ENCODE assay signal across 8 cellular contexts in genomic region chr2:223944166-223944703, GRCh38. TPM values are rescaled to one million over a fixed set of nuclear protein-coding genes. Genes with fewer than 3 reads are reported as not detected.
DNase-seq lines count a peak whose midpoint lies in the region; ATAC-seq and TF ChIP-seq lines count a peak whose summit lies in the region.

No MANE protein-coding gene starts in this region.

- H3K27me3 ChIP-seq in GM23248 (replicated peaks; ENCODE audit: insufficient read depth) (no peaks in the 10 kb centered on the region), left lung (no peaks in the 10 kb centered on the region)

- peak in 11 of 14 donors; percentile 11 to 55 (median 35) for DNase-seq in C1 segment of cervical spinal cord (lab: John Stamatoyannopoulos, UW)
- DNase-seq in GM23248: peak; percentile 56
- peak; percentile 9 for DNase-seq in T follicular helper cell (ENCODE audit: low read depth)
- no peak for DNase-seq in coronary artery (ENCODE audit: low spot score)
- peak; percentile 45 to 84 for DNase-seq in left lung
- DNase-seq in SHP77 treated with DMSO at 0.1 percent for 48 hours (lab: John Stamatoyannopoulos, UW): no peak

- peaks cover 65% of the 10 kb centered on the region for H3K4me1 Mint-ChIP-seq in stimulated activated naive CD8-positive, alpha-beta T cell treated with anti-CD3 and anti-CD28 coated beads, Interleukin-15, Interleukin-2, amounts not matched to agents 100 ng/mL and 50 ng/mL, for 24 hours (ENCODE audit: low read depth)

- H3K4me3 ChIP-seq in GM23248 (peak overlapping the region; percentile 97), coronary artery (peak overlapping the region; percentile 100), left lung (peak overlapping the region; percentile 76 to 86)

- intact Hi-C loops in left lung (cut with DNase I): no loop called here

- no peaks in the 10 kb centered on the region for H4K20me1 ChIP-seq in GM23248 (ENCODE audit: insufficient read depth)

- H3K27ac Mint-ChIP-seq in stimulated activated naive CD8-positive, alpha-beta T cell treated with anti-CD3 and anti-CD28 coated beads, Interleukin-15, Interleukin-2, amounts not matched to agents 100 ng/mL and 50 ng/mL, for 24 hours: peak overlapping the region; percentile 86

- H3K9me3 ChIP-seq in GM23248 (ENCODE audit: low read depth) (no peaks in the 10 kb centered on the region), left lung (no peaks in the 10 kb centered on the region)

- in situ Hi-C loops in GM23248 (cut with MboI): no loop called here

- peaks cover 53% of the 10 kb centered on the region for H3K79me2 ChIP-seq in GM23248 (ENCODE audit: insufficient read depth)

- no peaks in the 10 kb centered on the region for H3K27me3 Mint-ChIP-seq in stimulated activated naive CD8-positive, alpha-beta T cell treated with anti-CD3 and anti-CD28 coated beads, Interleukin-15, Interleukin-2, amounts not matched to agents 100 ng/mL and 50 ng/mL, for 24 hours

- TF ChIP-seq CTCF in coronary artery (IDR thresholded peaks at IDR 0.05) (no peak), left lung (IDR thresholded peaks at IDR 0.05) (no peak)

- whole genome bisulfite sequencing in GM23248 (ENCODE audit: low coverage in 1 of 2, low lambda C conversion rate in 2 of 2, missing lambda C conversion rate in 2 of 2), 2 experiments: 0 to 3% methylated on average over 42 to 46 of the region's 46 CpGs

- peak overlapping the region; percentile 97 for H3K4me2 ChIP-seq in GM23248 (ENCODE audit: unreplicated experiment)

- H3K9ac ChIP-seq in GM23248: peak overlapping the region; percentile 91

- ATAC-seq in left lung: peak; percentile 66
- no peak for ATAC-seq in HG03342 (IDR thresholded peaks at IDR 0.05; ENCODE audit: unreplicated experiment)

- H3K36me3 ChIP-seq in GM23248 (ENCODE audit: low read depth) (no peaks in the 10 kb centered on the region), left lung (no peaks in the 10 kb centered on the region)

- H3K4me1 ChIP-seq in GM23248 (ENCODE audit: insufficient read depth): peaks cover 19% of the 10 kb centered on the region
- H3K4me1 ChIP-seq in left lung: peaks cover 13 to 45% of the 10 kb centered on the region in 2 donors

- H3K27ac ChIP-seq in GM23248 (peak overlapping the region; percentile 74), coronary artery (peak overlapping the region; percentile 93 to 100), left lung (peak overlapping the region; percentile 92 to 95)

- peaks cover 21% of the 10 kb centered on the region for H3K36me3 Mint-ChIP-seq in stimulated activated naive CD8-positive, alpha-beta T cell treated with anti-CD3 and anti-CD28 coated beads, Interleukin-15, Interleukin-2, amounts not matched to agents 100 ng/mL and 50 ng/mL, for 24 hours (ENCODE audit: low read depth)

- H3K4me3 Mint-ChIP-seq in stimulated activated naive CD8-positive, alpha-beta T cell treated with anti-CD3 and anti-CD28 coated beads, Interleukin-15, Interleukin-2, amounts not matched to agents 100 ng/mL and 50 ng/mL, for 24 hours: peak overlapping the region; percentile 89

- no peaks in the 10 kb centered on the region for H3K9me2 ChIP-seq in GM23248 (ENCODE audit: insufficient read depth)

- peak overlapping the region; percentile 70 for H2AFZ ChIP-seq in GM23248

- H3F3A ChIP-seq in GM23248 (ENCODE audit: insufficient read depth): peaks cover 37% of the 10 kb centered on the region

- H3K9me3 Mint-ChIP-seq in stimulated activated naive CD8-positive, alpha-beta T cell treated with anti-CD3 and anti-CD28 coated beads, Interleukin-15, Interleukin-2, amounts not matched to agents 100 ng/mL and 50 ng/mL, for 24 hours: peaks cover 10% of the 10 kb centered on the region

RNA-seq across cellular contexts. Expression of gene WDFY1, which starts 0.9 kb away (rescaled TPM):
- 76.9 and 81.2 TPM in 2 replicates for total RNA-seq in GM23248 (2014; rRNA removed; shearing (Covaris generic))
- polyA plus RNA-seq in GM23248 (2016; fragmentation: Nextera tagmentation; extraction: Ambion mirVana): 60.6 and 65.1 TPM in 2 replicates
- total RNA-seq in left lung: 10 to 100 TPM; 45.5 to 46.3 TPM

RNA-seq across cellular contexts. Expression of gene MRPL44, which starts 13.0 kb away (rescaled TPM):
- 34.4 and 34.9 TPM in 2 replicates for total RNA-seq in GM23248 (2014; rRNA removed; shearing (Covaris generic))
- polyA plus RNA-seq in GM23248 (2016; fragmentation: Nextera tagmentation; extraction: Ambion mirVana): 24.1 and 27.8 TPM in 2 replicates
- total RNA-seq in left lung: 10 to 100 TPM; 23.1 to 24.3 TPM

Comparison
In these comparisons a context has a peak if more than half of its experiments do, and no peak if none do; other contexts are left out.
1. DNase-seq: peak in C1 segment of cervical spinal cord (11 of 14), GM23248 (single experiment), T follicular helper cell (single experiment) and left lung (2 of 2); none in coronary artery (single experiment) and SHP77 treated with DMSO at 0.1 percent for 48 hours (single experiment).
2. Peak in every context shown above with its lines, with median percentiles within 50 percentile points of each other: H3K27ac ChIP-seq and H3K4me3 ChIP-seq.